In the genomic region with DNA sequence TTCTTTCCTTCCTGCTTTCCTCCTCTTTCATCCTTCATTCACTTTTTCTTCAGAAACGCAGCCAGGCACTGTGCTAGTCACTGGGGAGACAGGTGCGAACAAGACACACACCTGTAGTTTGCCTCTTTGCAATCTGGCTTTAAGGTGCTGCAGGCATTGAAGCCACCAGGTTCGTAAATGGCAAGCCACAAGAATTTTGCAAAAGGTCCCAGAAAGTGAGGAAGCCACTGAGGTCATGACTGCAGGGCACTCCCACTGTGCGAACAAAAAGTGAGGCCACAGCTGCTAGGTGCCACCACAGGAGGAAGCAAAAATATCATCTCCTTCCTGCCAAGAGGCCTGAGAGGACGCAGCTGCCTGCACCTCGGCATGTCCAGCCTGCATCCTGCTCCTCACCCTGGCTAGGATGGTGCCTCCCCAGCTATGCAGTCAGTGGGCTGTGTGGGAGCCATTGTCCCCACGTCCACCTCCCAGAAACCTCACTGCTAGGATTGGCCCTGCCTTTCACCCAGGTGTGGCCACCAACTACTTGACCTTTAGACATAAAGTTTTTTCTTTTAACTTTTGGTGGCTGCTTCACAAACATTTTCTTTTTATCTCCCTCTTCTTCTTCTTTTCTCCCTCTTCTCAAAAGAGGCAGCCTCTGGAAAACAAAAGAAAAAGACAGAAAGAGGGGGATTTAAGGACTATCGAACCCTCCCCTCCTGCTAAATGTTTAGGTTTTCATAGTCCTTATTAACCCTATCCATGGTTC, we compare ENCODE assay signal across 1 cellular context.
TF ChIP-seq lines count a peak whose summit lies in the region.

No MANE protein-coding gene starts in this region.

TF ChIP-seq in HepG2, 621 proteins besides CTCF, POLR2A, EP300 and RAD21 (continued from another document and continues in another):
- no peak for TF ChIP-seq U2AF2 (IDR thresholded peaks at IDR 0.05; ENCODE audit: low read depth, low read length)
- no peak for TF ChIP-seq NR1H2 (CRISPR knock-in tag; IDR thresholded peaks at IDR 0.05; ENCODE audit: borderline replicate concordance, low read depth)
- no peak for TF ChIP-seq HES4 (CRISPR knock-in tag; IDR thresholded peaks at IDR 0.05; ENCODE audit: borderline replicate concordance)
- TF ChIP-seq HOXA9 (CRISPR knock-in tag; IDR thresholded peaks at IDR 0.05; ENCODE audit: borderline replicate concordance) = no peak
- no peak for TF ChIP-seq FOSL1 (CRISPR knock-in tag; IDR thresholded peaks at IDR 0.05; ENCODE audit: borderline replicate concordance)
- TF ChIP-seq, protein P1, sequence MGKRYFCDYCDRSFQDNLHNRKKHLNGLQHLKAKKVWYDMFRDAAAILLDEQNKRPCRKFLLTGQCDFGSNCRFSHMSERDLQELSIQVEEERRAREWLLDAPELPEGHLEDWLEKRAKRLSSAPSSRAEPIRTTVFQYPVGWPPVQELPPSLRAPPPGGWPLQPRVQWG (CRISPR knock-in tag; IDR thresholded peaks at IDR 0.05; ENCODE audit: borderline replicate concordance, low read depth) = no peak
- TF ChIP-seq FOXC1 (CRISPR knock-in tag; IDR thresholded peaks at IDR 0.05; ENCODE audit: borderline replicate concordance) = no peak
- TF ChIP-seq ZFY (CRISPR knock-in tag; IDR thresholded peaks at IDR 0.05) = no peak
- TF ChIP-seq, protein P2, sequence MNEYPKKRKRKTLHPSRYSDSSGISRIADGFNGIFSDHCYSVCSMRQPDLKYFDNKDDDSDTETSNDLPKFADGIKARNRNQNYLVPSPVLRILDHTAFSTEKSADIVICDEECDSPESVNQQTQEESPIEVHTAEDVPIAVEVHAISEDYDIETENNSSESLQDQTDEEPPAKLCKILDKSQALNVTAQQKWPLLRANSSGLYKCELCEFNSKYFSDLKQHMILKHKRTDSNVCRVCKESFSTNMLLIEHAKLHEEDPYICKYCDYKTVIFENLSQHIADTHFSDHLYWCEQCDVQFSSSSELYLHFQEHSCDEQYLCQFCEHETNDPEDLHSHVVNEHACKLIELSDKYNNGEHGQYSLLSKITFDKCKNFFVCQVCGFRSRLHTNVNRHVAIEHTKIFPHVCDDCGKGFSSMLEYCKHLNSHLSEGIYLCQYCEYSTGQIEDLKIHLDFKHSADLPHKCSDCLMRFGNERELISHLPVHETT (CRISPR knock-in tag; conservative IDR thresholded peaks at IDR 0.05) = no peak
- TF ChIP-seq, protein P3, sequence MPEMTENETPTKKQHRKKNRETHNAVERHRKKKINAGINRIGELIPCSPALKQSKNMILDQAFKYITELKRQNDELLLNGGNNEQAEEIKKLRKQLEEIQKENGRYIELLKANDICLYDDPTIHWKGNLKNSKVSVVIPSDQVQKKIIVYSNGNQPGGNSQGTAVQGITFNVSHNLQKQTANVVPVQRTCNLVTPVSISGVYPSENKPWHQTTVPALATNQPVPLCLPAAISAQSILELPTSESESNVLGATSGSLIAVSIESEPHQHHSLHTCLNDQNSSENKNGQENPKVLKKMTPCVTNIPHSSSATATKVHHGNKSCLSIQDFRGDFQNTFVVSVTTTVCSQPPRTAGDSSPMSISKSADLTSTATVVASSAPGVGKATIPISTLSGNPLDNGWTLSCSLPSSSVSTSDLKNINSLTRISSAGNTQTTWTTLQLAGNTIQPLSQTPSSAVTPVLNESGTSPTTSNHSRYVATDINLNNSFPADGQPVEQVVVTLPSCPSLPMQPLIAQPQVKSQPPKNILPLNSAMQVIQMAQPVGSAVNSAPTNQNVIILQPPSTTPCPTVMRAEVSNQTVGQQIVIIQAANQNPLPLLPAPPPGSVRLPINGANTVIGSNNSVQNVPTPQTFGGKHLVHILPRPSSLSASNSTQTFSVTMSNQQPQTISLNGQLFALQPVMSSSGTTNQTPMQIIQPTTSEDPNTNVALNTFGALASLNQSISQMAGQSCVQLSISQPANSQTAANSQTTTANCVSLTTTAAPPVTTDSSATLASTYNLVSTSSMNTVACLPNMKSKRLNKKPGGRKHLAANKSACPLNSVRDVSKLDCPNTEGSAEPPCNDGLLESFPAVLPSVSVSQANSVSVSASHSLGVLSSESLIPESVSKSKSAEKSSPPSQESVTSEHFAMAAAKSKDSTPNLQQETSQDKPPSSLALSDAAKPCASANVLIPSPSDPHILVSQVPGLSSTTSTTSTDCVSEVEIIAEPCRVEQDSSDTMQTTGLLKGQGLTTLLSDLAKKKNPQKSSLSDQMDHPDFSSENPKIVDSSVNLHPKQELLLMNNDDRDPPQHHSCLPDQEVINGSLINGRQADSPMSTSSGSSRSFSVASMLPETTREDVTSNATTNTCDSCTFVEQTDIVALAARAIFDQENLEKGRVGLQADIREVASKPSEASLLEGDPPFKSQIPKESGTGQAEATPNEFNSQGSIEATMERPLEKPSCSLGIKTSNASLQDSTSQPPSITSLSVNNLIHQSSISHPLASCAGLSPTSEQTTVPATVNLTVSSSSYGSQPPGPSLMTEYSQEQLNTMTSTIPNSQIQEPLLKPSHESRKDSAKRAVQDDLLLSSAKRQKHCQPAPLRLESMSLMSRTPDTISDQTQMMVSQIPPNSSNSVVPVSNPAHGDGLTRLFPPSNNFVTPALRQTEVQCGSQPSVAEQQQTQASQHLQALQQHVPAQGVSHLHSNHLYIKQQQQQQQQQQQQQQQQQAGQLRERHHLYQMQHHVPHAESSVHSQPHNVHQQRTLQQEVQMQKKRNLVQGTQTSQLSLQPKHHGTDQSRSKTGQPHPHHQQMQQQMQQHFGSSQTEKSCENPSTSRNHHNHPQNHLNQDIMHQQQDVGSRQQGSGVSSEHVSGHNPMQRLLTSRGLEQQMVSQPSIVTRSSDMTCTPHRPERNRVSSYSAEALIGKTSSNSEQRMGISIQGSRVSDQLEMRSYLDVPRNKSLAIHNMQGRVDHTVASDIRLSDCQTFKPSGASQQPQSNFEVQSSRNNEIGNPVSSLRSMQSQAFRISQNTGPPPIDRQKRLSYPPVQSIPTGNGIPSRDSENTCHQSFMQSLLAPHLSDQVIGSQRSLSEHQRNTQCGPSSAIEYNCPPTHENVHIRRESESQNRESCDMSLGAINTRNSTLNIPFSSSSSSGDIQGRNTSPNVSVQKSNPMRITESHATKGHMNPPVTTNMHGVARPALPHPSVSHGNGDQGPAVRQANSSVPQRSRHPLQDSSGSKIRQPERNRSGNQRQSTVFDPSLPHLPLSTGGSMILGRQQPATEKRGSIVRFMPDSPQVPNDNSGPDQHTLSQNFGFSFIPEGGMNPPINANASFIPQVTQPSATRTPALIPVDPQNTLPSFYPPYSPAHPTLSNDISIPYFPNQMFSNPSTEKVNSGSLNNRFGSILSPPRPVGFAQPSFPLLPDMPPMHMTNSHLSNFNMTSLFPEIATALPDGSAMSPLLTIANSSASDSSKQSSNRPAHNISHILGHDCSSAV (CRISPR knock-in tag; IDR thresholded peaks at IDR 0.05; ENCODE audit: borderline replicate concordance) = no peak
- TF ChIP-seq ZNF329 (CRISPR knock-in tag; IDR thresholded peaks at IDR 0.05; ENCODE audit: low read depth) = no peak
- TF ChIP-seq ZNF615 (CRISPR knock-in tag; IDR thresholded peaks at IDR 0.05; ENCODE audit: borderline replicate concordance) = no peak
- TF ChIP-seq, protein P4, sequence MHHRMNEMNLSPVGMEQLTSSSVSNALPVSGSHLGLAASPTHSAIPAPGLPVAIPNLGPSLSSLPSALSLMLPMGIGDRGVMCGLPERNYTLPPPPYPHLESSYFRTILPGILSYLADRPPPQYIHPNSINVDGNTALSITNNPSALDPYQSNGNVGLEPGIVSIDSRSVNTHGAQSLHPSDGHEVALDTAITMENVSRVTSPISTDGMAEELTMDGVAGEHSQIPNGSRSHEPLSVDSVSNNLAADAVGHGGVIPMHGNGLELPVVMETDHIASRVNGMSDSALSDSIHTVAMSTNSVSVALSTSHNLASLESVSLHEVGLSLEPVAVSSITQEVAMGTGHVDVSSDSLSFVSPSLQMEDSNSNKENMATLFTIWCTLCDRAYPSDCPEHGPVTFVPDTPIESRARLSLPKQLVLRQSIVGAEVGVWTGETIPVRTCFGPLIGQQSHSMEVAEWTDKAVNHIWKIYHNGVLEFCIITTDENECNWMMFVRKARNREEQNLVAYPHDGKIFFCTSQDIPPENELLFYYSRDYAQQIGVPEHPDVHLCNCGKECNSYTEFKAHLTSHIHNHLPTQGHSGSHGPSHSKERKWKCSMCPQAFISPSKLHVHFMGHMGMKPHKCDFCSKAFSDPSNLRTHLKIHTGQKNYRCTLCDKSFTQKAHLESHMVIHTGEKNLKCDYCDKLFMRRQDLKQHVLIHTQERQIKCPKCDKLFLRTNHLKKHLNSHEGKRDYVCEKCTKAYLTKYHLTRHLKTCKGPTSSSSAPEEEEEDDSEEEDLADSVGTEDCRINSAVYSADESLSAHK (CRISPR knock-in tag; IDR thresholded peaks at IDR 0.05; ENCODE audit: borderline replicate concordance) = no peak
- no peak for TF ChIP-seq ZNF225 (CRISPR knock-in tag; IDR thresholded peaks at IDR 0.05)
- TF ChIP-seq, protein P5, sequence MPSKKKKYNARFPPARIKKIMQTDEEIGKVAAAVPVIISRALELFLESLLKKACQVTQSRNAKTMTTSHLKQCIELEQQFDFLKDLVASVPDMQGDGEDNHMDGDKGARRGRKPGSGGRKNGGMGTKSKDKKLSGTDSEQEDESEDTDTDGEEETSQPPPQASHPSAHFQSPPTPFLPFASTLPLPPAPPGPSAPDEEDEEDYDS (CRISPR knock-in tag; IDR thresholded peaks at IDR 0.05) = no peak
- no peak for TF ChIP-seq ZBTB7A (CRISPR knock-in tag; IDR thresholded peaks at IDR 0.05)
- TF ChIP-seq ZKSCAN8 (CRISPR knock-in tag; IDR thresholded peaks at IDR 0.05; ENCODE audit: borderline replicate concordance) = no peak
- TF ChIP-seq, protein P6, sequence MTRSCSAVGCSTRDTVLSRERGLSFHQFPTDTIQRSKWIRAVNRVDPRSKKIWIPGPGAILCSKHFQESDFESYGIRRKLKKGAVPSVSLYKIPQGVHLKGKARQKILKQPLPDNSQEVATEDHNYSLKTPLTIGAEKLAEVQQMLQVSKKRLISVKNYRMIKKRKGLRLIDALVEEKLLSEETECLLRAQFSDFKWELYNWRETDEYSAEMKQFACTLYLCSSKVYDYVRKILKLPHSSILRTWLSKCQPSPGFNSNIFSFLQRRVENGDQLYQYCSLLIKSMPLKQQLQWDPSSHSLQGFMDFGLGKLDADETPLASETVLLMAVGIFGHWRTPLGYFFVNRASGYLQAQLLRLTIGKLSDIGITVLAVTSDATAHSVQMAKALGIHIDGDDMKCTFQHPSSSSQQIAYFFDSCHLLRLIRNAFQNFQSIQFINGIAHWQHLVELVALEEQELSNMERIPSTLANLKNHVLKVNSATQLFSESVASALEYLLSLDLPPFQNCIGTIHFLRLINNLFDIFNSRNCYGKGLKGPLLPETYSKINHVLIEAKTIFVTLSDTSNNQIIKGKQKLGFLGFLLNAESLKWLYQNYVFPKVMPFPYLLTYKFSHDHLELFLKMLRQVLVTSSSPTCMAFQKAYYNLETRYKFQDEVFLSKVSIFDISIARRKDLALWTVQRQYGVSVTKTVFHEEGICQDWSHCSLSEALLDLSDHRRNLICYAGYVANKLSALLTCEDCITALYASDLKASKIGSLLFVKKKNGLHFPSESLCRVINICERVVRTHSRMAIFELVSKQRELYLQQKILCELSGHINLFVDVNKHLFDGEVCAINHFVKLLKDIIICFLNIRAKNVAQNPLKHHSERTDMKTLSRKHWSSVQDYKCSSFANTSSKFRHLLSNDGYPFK (CRISPR knock-in tag; IDR thresholded peaks at IDR 0.05; ENCODE audit: borderline replicate concordance) = peak; percentile 33; the same call in 1 of the 2 replicates
- no peak for TF ChIP-seq ZSCAN9 (CRISPR knock-in tag; IDR thresholded peaks at IDR 0.05; ENCODE audit: borderline replicate concordance)
- TF ChIP-seq POLR2AphosphoS2 (IDR thresholded peaks at IDR 0.05; ENCODE audit: low read depth, low read length) = no peak
- no peak for TF ChIP-seq NFYB (CRISPR knock-in tag; IDR thresholded peaks at IDR 0.05)
- TF ChIP-seq, protein P7, sequence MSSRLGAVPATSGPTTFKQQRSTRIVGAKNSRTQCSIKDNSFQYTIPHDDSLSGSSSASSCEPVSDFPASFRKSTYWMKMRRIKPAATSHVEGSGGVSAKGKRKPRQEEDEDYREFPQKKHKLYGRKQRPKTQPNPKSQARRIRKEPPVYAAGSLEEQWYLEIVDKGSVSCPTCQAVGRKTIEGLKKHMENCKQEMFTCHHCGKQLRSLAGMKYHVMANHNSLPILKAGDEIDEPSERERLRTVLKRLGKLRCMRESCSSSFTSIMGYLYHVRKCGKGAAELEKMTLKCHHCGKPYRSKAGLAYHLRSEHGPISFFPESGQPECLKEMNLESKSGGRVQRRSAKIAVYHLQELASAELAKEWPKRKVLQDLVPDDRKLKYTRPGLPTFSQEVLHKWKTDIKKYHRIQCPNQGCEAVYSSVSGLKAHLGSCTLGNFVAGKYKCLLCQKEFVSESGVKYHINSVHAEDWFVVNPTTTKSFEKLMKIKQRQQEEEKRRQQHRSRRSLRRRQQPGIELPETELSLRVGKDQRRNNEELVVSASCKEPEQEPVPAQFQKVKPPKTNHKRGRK (CRISPR knock-in tag; IDR thresholded peaks at IDR 0.05) = no peak
- no peak for TF ChIP-seq SRSF1 (optimal IDR thresholded peaks at IDR 0.05; ENCODE audit: low read depth, low read length)
- TF ChIP-seq, protein P8, sequence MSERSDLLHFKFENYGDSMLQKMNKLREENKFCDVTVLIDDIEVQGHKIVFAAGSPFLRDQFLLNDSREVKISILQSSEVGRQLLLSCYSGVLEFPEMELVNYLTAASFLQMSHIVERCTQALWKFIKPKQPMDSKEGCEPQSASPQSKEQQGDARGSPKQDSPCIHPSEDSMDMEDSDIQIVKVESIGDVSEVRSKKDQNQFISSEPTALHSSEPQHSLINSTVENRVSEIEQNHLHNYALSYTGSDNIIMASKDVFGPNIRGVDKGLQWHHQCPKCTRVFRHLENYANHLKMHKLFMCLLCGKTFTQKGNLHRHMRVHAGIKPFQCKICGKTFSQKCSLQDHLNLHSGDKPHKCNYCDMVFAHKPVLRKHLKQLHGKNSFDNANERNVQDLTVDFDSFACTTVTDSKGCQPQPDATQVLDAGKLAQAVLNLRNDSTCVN (CRISPR knock-in tag; IDR thresholded peaks at IDR 0.05; ENCODE audit: borderline replicate concordance) = 0 out of 2 replicates have a peak, but pooled peaks have one; percentile 27
- no peak for TF ChIP-seq HDAC2 (CRISPR knock-in tag; IDR thresholded peaks at IDR 0.05)
- TF ChIP-seq ZBTB21 (CRISPR knock-in tag; IDR thresholded peaks at IDR 0.05) = no peak
- no peak for TF ChIP-seq ZNF253 (CRISPR knock-in tag; IDR thresholded peaks at IDR 0.05; ENCODE audit: borderline replicate concordance)
- TF ChIP-seq TMF1 (CRISPR knock-in tag; IDR thresholded peaks at IDR 0.05; ENCODE audit: low read depth) = no peak
- TF ChIP-seq ZNF138 (CRISPR knock-in tag; IDR thresholded peaks at IDR 0.05; ENCODE audit: low read depth) = peak; percentile 49; the same call in 1 of the 2 replicates
- TF ChIP-seq JARID2 (CRISPR knock-in tag; IDR thresholded peaks at IDR 0.05; ENCODE audit: insufficient replicate concordance) = no peak
- TF ChIP-seq, protein P9, sequence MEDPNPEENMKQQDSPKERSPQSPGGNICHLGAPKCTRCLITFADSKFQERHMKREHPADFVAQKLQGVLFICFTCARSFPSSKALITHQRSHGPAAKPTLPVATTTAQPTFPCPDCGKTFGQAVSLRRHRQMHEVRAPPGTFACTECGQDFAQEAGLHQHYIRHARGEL (CRISPR knock-in tag; IDR thresholded peaks at IDR 0.05) = no peak
